8 cellular contexts compared by ENCODE assay signal in genomic region chr2:131802351-131802836, GRCh38.
DNase-seq lines count a peak whose midpoint lies in the region; ATAC-seq and TF ChIP-seq lines count a peak whose summit lies in the region.
"Not testable (repeated sequence)": the region's sequence is repeated elsewhere in the genome, so short reads cannot be mapped to it uniquely, and the experiment has no call there.

No MANE protein-coding gene starts in this region.

- intact Hi-C loops in esophagus squamous epithelium (cut with DNase I) = loop anchor here (10.0 kb wide), 1 partner anchor 128 kb away; no protein-coding TSS in a partner anchor
- intact Hi-C loops in lower lobe of right lung (cut with DNase I) = not testable (repeated sequence)
- intact Hi-C loops in vagina (cut with DNase I) = loop anchor here (10.0 kb wide), 1 partner anchor 128 kb away; no protein-coding TSS in a partner anchor

- TF ChIP-seq CTCF in GM13976 (IDR thresholded peaks at IDR 0.05; ENCODE audit: borderline replicate concordance, control extremely low read depth, extremely low read depth, insufficient read depth, missing control alignments); esophagus squamous epithelium (IDR thresholded peaks at IDR 0.05); lower lobe of right lung (IDR thresholded peaks at IDR 0.05); smooth muscle cell (IDR thresholded peaks at IDR 0.05; ENCODE audit: borderline replicate concordance, insufficient read depth, poor library complexity, severe bottlenecking); vagina (IDR thresholded peaks at IDR 0.05): not testable (repeated sequence)

- peak overlapping the region in 2 of 4 donors; percentile 17 to 48 for H3K27ac ChIP-seq in esophagus squamous epithelium
- H3K27ac ChIP-seq in lower lobe of right lung; smooth muscle cell (ENCODE audit: low read depth); vagina: not testable (repeated sequence)

- 0 to 20% methylated on average over 5 to 6 of the region's 34 CpGs for WGBS in esophagus squamous epithelium, 2 donors
- 6% methylated on average over 34 of the region's 34 CpGs for WGBS in smooth muscle cell (ENCODE audit: low lambda C conversion rate)

- not testable (repeated sequence) for H3F3A ChIP-seq in smooth muscle cell (ENCODE audit: low read depth)

- H3K4me3 ChIP-seq in esophagus squamous epithelium = peak overlapping the region; percentile 29 to 58 (median 45)
- peak overlapping the region; percentile 48 for H3K4me3 ChIP-seq in lower lobe of right lung
- peak overlapping the region; percentile 66 for H3K4me3 ChIP-seq in smooth muscle cell
- H3K4me3 ChIP-seq in vagina = peak overlapping the region; percentile 38 to 43

- peak; percentile 84 to 92 for ATAC-seq in lower lobe of right lung

- not testable (repeated sequence) for H3K79me2 ChIP-seq in smooth muscle cell (ENCODE audit: low read depth)

- H3K4me1 ChIP-seq in esophagus squamous epithelium (peaks cover 5 to 17% (median 7%) of the 10 kb centered on the region in 3 donors), vagina (peaks cover 10% of the 10 kb centered on the region)
- not testable (repeated sequence) for H3K4me1 ChIP-seq in lower lobe of right lung; smooth muscle cell (ENCODE audit: low read depth)

- H4K20me1 ChIP-seq in smooth muscle cell (ENCODE audit: low read depth) = not testable (repeated sequence)

- H2AFZ ChIP-seq in smooth muscle cell (ENCODE audit: low read depth) = peak overlapping the region; percentile 99

- TF ChIP-seq POLR2A in esophagus squamous epithelium (IDR thresholded peaks at IDR 0.05); vagina (IDR thresholded peaks at IDR 0.05): not testable (repeated sequence)

- H3K9ac ChIP-seq in smooth muscle cell (ENCODE audit: low read depth) = peak overlapping the region; percentile 18

- H3K27me3 ChIP-seq in esophagus squamous epithelium = peaks cover 0 to 12% (median 0%) of the 10 kb centered on the region in 4 donors
- not testable (repeated sequence) for H3K27me3 ChIP-seq in lower lobe of right lung (ENCODE audit: low read depth); smooth muscle cell (ENCODE audit: low read depth); vagina

- DNase-seq in GM13976 (ENCODE audit: low spot score) (peak; percentile 51), LHCN-M2 (ENCODE audit: low read depth) (peak; percentile 15), SKM-1 treated with dmso at 0.1 percent for 144 hours (lab: John Stamatoyannopoulos, UW; ENCODE audit: unreplicated experiment) (peak; percentile 46), lower lobe of right lung (peak; percentile 62)
- peak; percentile 61 for DNase-seq in activated naive CD4-positive, alpha-beta T cell treated with anti-CD3 and anti-CD28 coated beads, Interleukin-2, amount 50 U/mL, for 16 hours
- DNase-seq in esophagus squamous epithelium (lab: John Stamatoyannopoulos, UW); smooth muscle cell (lab: John Stamatoyannopoulos, UW; ENCODE audit: unreplicated experiment); vagina (ENCODE audit: extremely low spot score in 2 of 2): not testable (repeated sequence)

- not testable (repeated sequence) for H3K9me3 ChIP-seq in esophagus squamous epithelium; lower lobe of right lung; smooth muscle cell (replicated peaks; ENCODE audit: low read depth); vagina

- H3K4me2 ChIP-seq in smooth muscle cell = peak overlapping the region; percentile 84

- in situ Hi-C loops in GM13976 (cut with MboI; ENCODE audit: low sequenced_read_pairs, unreplicated experiment) = not testable (repeated sequence)

- H3K36me3 ChIP-seq in esophagus squamous epithelium; lower lobe of right lung; smooth muscle cell (ENCODE audit: low read depth); vagina: not testable (repeated sequence)
